Comparison of ENCODE assay signal across 8 cellular contexts in the genomic region with DNA sequence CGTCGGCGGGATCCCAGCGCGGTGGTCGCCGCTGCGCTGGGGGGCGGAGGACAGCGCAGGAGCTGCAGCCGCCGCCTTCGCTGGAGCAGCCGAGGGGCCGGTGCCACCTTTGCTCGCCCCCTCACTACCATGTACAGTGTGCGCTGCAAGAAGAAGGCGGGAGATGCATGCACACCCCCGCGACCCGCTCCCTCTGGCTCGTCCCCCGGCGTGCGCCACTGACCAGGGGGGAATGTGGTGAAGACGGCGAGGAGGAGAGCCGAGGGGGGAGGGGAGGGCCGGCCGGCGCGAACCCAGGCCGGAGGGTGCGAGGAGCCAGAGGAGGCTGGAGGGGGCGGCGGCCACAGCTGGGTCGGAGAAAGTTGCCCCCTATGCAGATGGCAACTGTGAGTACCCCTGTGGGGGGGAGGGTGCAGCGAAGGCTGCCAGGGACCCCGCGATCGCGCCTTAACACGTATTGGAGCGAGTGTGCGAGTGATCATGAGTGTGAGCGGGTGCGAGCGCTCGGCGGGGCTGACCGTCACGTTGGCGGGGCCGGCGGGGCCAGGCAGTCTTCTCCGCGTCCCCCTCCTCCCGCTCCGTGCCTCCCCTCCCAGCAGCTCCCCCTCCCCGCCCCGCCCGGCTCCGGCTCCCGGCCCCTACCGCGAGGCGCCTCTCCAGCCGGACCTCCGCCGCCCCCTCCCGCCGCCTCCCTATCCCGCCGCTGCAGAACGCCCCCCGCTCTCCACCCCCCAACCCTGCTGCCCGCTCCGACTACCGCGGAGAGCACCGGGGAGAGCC. TPM values are rescaled to one million over a fixed set of nuclear protein-coding genes. Genes with fewer than 3 reads are reported as not detected.
DNase-seq lines count a peak whose midpoint lies in the region; ATAC-seq and TF ChIP-seq lines count a peak whose summit lies in the region.
"Had no signal": no experiment of that assay in that cellular context is flagged by ENCODE, and none has a peak within 500 bp of the region (broad histone marks: within the 10 kb centered on the region; RNA-seq: fewer than 3 reads in every experiment).

No MANE protein-coding gene starts in this region.

- in situ Hi-C loops in GM23248 (cut with MboI): no loop called here

- H3F3A ChIP-seq in GM23248 (ENCODE audit: insufficient read depth) (no peaks in the 10 kb centered on the region), neural cell (ENCODE audit: insufficient read depth, low read length, poor library complexity, severe bottlenecking) (peaks cover 7% of the 10 kb centered on the region)

- POLR2A ChIA-PET in RWPE1 (lab: Yijun Ruan, JAX; ENCODE audit: low non-redundant PET): no interaction called here

- no peak for TF ChIP-seq RAD21 in neural cell (conservative IDR thresholded peaks at IDR 0.05)

- peak overlapping the region; percentile 70 for H3K4me3 ChIP-seq in GM23248
- H3K4me3 ChIP-seq in epithelial cell of esophagus (ENCODE audit: low read length): peak overlapping the region; percentile 48
- peak overlapping the region; percentile 93 for H3K4me3 ChIP-seq in neural cell (ENCODE audit: low read length)

- no peak for ATAC-seq in HG03097 (IDR thresholded peaks at IDR 0.05; ENCODE audit: low FRiP score, unreplicated experiment)

- H3K79me2 ChIP-seq in GM23248 (ENCODE audit: insufficient read depth) (no peaks in the 10 kb centered on the region), neural cell (replicated peaks; ENCODE audit: insufficient read depth, low read length) (no peaks in the 10 kb centered on the region)

- TF ChIP-seq CTCF in RWPE1 (conservative IDR thresholded peaks at IDR 0.05; ENCODE audit: low read depth) (no peak), epithelial cell of esophagus (IDR thresholded peaks at IDR 0.05; ENCODE audit: insufficient read depth, low read depth, low read length, missing control alignments) (no peak), neural cell (IDR thresholded peaks at IDR 0.05; ENCODE audit: poor library complexity, severe bottlenecking) (no peak)

- CTCF ChIA-PET in RWPE1 (lab: Yijun Ruan, JAX): interaction anchor here (0.6 to 1.0 kb wide), 4 partner anchors 90 to 1762 kb away, joined by 3 to 5 read pairs (median 3); no protein-coding TSS in a partner anchor

- H3K4me2 ChIP-seq in GM23248 (ENCODE audit: unreplicated experiment): peak overlapping the region; percentile 71
- H3K4me2 ChIP-seq in neural cell (ENCODE audit: low read length): no peak overlapping the region

- no peak for TF ChIP-seq EP300 in neural cell (conservative IDR thresholded peaks at IDR 0.05; ENCODE audit: poor library complexity, severe bottlenecking)

- no peaks in the 10 kb centered on the region for H3K36me3 ChIP-seq in GM23248 (ENCODE audit: low read depth)
- peaks cover 14% of the 10 kb centered on the region for H3K36me3 ChIP-seq in neural cell (ENCODE audit: insufficient read depth, low read length)
- H3K36me3 ChIP-seq: neutrophil had no signal

- no peaks in the 10 kb centered on the region for H3K9me3 ChIP-seq in GM23248 (ENCODE audit: low read depth)
- H3K9me3 ChIP-seq in neural cell (ENCODE audit: low read length): peaks cover 11% of the 10 kb centered on the region
- H3K9me3 ChIP-seq: neutrophil had no signal

- H3K9ac ChIP-seq in GM23248: no peak overlapping the region
- H3K9ac ChIP-seq in neural cell (ENCODE audit: low read length): peak overlapping the region; percentile 70

- H3K27ac ChIP-seq in GM23248 (no peak overlapping the region), RWPE1 (peak overlapping the region; percentile 74), neural cell (ENCODE audit: low read length) (peak overlapping the region; percentile 45)
- H3K27ac ChIP-seq: neutrophil had no signal

- H2AFZ ChIP-seq in GM23248 (peak overlapping the region; percentile 86), neural cell (ENCODE audit: low read depth, low read length) (peak overlapping the region; percentile 74)

- H3K4me1 ChIP-seq in GM23248 (ENCODE audit: insufficient read depth): no peaks in the 10 kb centered on the region

- H3K9me2 ChIP-seq in GM23248 (ENCODE audit: insufficient read depth) (no peaks in the 10 kb centered on the region), neural cell (ENCODE audit: insufficient read depth, low read length) (no peaks in the 10 kb centered on the region)

- H4K20me1 ChIP-seq in GM23248 (ENCODE audit: insufficient read depth) (no peaks in the 10 kb centered on the region), neural cell (ENCODE audit: insufficient read depth) (no peaks in the 10 kb centered on the region)

- 2% methylated on average over 12 to 60 of the region's 81 CpGs for WGBS in GM23248 (ENCODE audit: low coverage in 1 of 2, low lambda C conversion rate in 2 of 2, missing lambda C conversion rate in 2 of 2), 2 experiments

- H3K27me3 ChIP-seq in GM23248 (replicated peaks; ENCODE audit: insufficient read depth) (peaks cover 39% of the 10 kb centered on the region), neural cell (ENCODE audit: insufficient read depth, low read depth, low read length) (peaks cover 19% of the 10 kb centered on the region)

- DNase-seq in GM23248 (peak; percentile 9), RWPE1 (ENCODE audit: low spot score) (no peak), epithelial cell of esophagus (ENCODE audit: low read depth) (no peak), NCI-H2171 (lab: John Stamatoyannopoulos, UW) (no peak), midbrain (lab: John Stamatoyannopoulos, UW) (no peak)

TF ChIP-seq in neural cell, 6 proteins besides CTCF, POLR2A, EP300 and RAD21:
- TF ChIP-seq EZH2 (IDR thresholded peaks at IDR 0.05; ENCODE audit: borderline replicate concordance, insufficient read depth, low read length, poor library complexity, severe bottlenecking): no peak
- no peak for TF ChIP-seq POLR2AphosphoS5 (IDR thresholded peaks at IDR 0.05)
- TF ChIP-seq TAF1 (IDR thresholded peaks at IDR 0.05; ENCODE audit: low read depth): no peak
- no peak for TF ChIP-seq MXI1 (conservative IDR thresholded peaks at IDR 0.05; ENCODE audit: poor library complexity, severe bottlenecking)
- no peak for TF ChIP-seq SMC3 (conservative IDR thresholded peaks at IDR 0.05; ENCODE audit: poor library complexity)
- TF ChIP-seq, protein P1, sequence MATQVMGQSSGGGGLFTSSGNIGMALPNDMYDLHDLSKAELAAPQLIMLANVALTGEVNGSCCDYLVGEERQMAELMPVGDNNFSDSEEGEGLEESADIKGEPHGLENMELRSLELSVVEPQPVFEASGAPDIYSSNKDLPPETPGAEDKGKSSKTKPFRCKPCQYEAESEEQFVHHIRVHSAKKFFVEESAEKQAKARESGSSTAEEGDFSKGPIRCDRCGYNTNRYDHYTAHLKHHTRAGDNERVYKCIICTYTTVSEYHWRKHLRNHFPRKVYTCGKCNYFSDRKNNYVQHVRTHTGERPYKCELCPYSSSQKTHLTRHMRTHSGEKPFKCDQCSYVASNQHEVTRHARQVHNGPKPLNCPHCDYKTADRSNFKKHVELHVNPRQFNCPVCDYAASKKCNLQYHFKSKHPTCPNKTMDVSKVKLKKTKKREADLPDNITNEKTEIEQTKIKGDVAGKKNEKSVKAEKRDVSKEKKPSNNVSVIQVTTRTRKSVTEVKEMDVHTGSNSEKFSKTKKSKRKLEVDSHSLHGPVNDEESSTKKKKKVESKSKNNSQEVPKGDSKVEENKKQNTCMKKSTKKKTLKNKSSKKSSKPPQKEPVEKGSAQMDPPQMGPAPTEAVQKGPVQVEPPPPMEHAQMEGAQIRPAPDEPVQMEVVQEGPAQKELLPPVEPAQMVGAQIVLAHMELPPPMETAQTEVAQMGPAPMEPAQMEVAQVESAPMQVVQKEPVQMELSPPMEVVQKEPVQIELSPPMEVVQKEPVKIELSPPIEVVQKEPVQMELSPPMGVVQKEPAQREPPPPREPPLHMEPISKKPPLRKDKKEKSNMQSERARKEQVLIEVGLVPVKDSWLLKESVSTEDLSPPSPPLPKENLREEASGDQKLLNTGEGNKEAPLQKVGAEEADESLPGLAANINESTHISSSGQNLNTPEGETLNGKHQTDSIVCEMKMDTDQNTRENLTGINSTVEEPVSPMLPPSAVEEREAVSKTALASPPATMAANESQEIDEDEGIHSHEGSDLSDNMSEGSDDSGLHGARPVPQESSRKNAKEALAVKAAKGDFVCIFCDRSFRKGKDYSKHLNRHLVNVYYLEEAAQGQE (IDR thresholded peaks at IDR 0.05; ENCODE audit: borderline replicate concordance): no peak

RNA-seq across cellular contexts. Expression of a gene that starts 0.8 kb away (rescaled TPM):
- total RNA-seq in GM23248 (2014; rRNA removed; shearing (Covaris generic)): not detected in 2 replicates
- polyA plus RNA-seq in GM23248 (2016; fragmentation: Nextera tagmentation; extraction: Ambion mirVana) (not detected in 2 replicates), neural cell (4.2 and 4.3 TPM in 2 replicates)
- 10.7 and 13.1 TPM in 2 replicates for polyA minus RNA-seq in neural cell
